ENCODE assay signal across 20 cellular contexts in genomic region chr9:128043467-128043868, GRCh38. TPM values are rescaled to one million over a fixed set of nuclear protein-coding genes. Genes with fewer than 3 reads are reported as not detected.
DNase-seq lines count a peak whose midpoint lies in the region; ATAC-seq, FAIRE-seq and TF ChIP-seq lines count a peak whose summit lies in the region.
"Had no signal": no experiment of that assay in that cellular context is flagged by ENCODE, and none has a peak within 500 bp of the region (broad histone marks: within the 10 kb centered on the region; RNA-seq: fewer than 3 reads in every experiment).

No MANE protein-coding gene starts in this region.

- H3K79me2 ChIP-seq in HepG2 (ENCODE audit: insufficient read depth, low read length) = no peaks in the 10 kb centered on the region

- H3K4me1 Mint-ChIP-seq in effector memory CD8-positive, alpha-beta T cell (ENCODE audit: low read depth in 2 of 2) = no peaks in the 10 kb centered on the region
- H3K4me1 Mint-ChIP-seq in activated CD4-positive, alpha-beta T cell treated with anti-CD3 and anti-CD28 coated beads for 36 hours = peaks cover 6% of the 10 kb centered on the region
- H3K4me1 Mint-ChIP-seq: memory B cell had no signal

- CTCF ChIA-PET in HepG2 (lab: Yijun Ruan, JAX; ENCODE audit: low intra/inter-chr PET ratio, low total read pairs) = interaction anchor here (0.7 kb wide), 1 partner anchor 8 kb away, joined by 3 read pairs; no protein-coding TSS in a partner anchor
- CTCF ChIA-PET in activated CD4-positive, alpha-beta T cell treated with anti-CD3 and anti-CD28 coated beads for 36 hours (lab: Charles Lee) = no interaction called here

- H3K4me3 ChIP-seq in WERI-Rb-1 (ENCODE audit: low read depth, low read length) (no peak overlapping the region), HepG2 (replicated peaks in 1 of 3; ENCODE audit: insufficient read depth in 1 of 3, low read depth in 2 of 3, low read length in 3 of 3) (peak overlapping the region; percentile 6 to 62 (median 14))
- H3K4me3 ChIP-seq: SK-N-MC had no signal

- H2AFZ ChIP-seq in HepG2 (ENCODE audit: low read length) = peak overlapping the region; percentile 36

- no peaks in the 10 kb centered on the region for H3K9me3 ChIP-seq in WERI-Rb-1 (ENCODE audit: severe bottlenecking)
- no peaks in the 10 kb centered on the region for H3K9me3 ChIP-seq in HepG2 (ENCODE audit: low read length)

- 0 out of 2 replicates have a peak, but pooled peaks have one; percentile 37 for TF ChIP-seq RAD21 in HepG2 (CRISPR knock-in tag; IDR thresholded peaks at IDR 0.05)

- FAIRE-seq in HepG2 (lab: Jason Lieb, UNC) = peak; percentile 87

- 5% methylated on average over 3 of the region's 7 CpGs for WGBS in HepG2 (ENCODE audit: low lambda C conversion rate)

- H3K27me3 Mint-ChIP-seq in effector memory CD8-positive, alpha-beta T cell = peaks cover 0 to 7% of the 10 kb centered on the region in 2 donors
- H3K27me3 Mint-ChIP-seq in activated CD4-positive, alpha-beta T cell treated with anti-CD3 and anti-CD28 coated beads for 36 hours = no peaks in the 10 kb centered on the region
- H3K27me3 Mint-ChIP-seq: activated naive CD8-positive, alpha-beta T cell treated with anti-CD3 and anti-CD28 coated beads, Interleukin-2, amount 10 ng/mL, durations not matched to agents 7 days and 5 days; memory B cell had no signal

- peak overlapping the region; percentile 37 for H3K9ac ChIP-seq in HepG2 (ENCODE audit: insufficient read depth, low read depth, low read length)

- peak overlapping the region; percentile 77 for H3K4me2 ChIP-seq in HepG2 (ENCODE audit: low read depth, low read length)

- no peaks in the 10 kb centered on the region for H4K20me1 ChIP-seq in HepG2 (ENCODE audit: insufficient read depth, low read length)

- TF ChIP-seq POLR2A in HepG2 (IDR thresholded peaks at IDR 0.05; ENCODE audit: insufficient read depth in 1 of 2, low read depth in 2 of 2, low read length in 2 of 2) = no peak

- no peak overlapping the region for H3K4me3 Mint-ChIP-seq in effector memory CD8-positive, alpha-beta T cell
- H3K4me3 Mint-ChIP-seq in activated CD4-positive, alpha-beta T cell treated with anti-CD3 and anti-CD28 coated beads for 36 hours = no peak overlapping the region
- H3K4me3 Mint-ChIP-seq: activated CD4-positive, alpha-beta T cell treated with anti-CD3 and anti-CD28 coated beads, Interleukin-2, amount 10 ng/mL, durations not matched to agents 7 days and 5 days; activated naive CD8-positive, alpha-beta T cell treated with anti-CD3 and anti-CD28 coated beads, Interleukin-2, amount 10 ng/mL, durations not matched to agents 7 days and 5 days; activated T-cell treated with anti-CD3 and anti-CD28 coated beads, Interleukin-2, amount 50 U/mL, for 4 hours; memory B cell had no signal

- H3K36me3 ChIP-seq in WERI-Rb-1 = no peaks in the 10 kb centered on the region
- no peaks in the 10 kb centered on the region for H3K36me3 ChIP-seq in HepG2 (replicated peaks in 1 of 2; ENCODE audit: control insufficient read depth in 1 of 2, insufficient read depth in 2 of 2, low read length in 2 of 2)

- ATAC-seq in HepG2 (peak; percentile 98), GM18870 (IDR thresholded peaks at IDR 0.05; ENCODE audit: unreplicated experiment) (no peak)
- no peak for ATAC-seq in effector memory CD8-positive, alpha-beta T cell (replicated peaks)
- no peak for ATAC-seq in activated CD4-positive, alpha-beta T cell treated with anti-CD3 and anti-CD28 coated beads for 36 hours
- ATAC-seq: activated T-cell treated with anti-CD3 and anti-CD28 coated beads, Interleukin-2, amount 50 U/mL, for 4 hours; foreskin keratinocyte had no signal

- TF ChIP-seq CTCF in WERI-Rb-1 (IDR thresholded peaks at IDR 0.05; ENCODE audit: low read depth, low read length) (no peak), HepG2 (CRISPR knock-in tag; IDR thresholded peaks at IDR 0.05) (peak; percentile 77)

- no peaks in the 10 kb centered on the region for H3K27me3 ChIP-seq in WERI-Rb-1 (ENCODE audit: insufficient read depth, low read depth, severe bottlenecking)
- H3K27me3 ChIP-seq in HepG2 (ENCODE audit: control insufficient read depth in 1 of 2, insufficient read depth in 2 of 2, low read length in 2 of 2) = peaks cover 2 to 3% of the 10 kb centered on the region in 2 experiments; a peak in 1 of 5 replicates
- H3K27me3 ChIP-seq: foreskin keratinocyte had no signal

- H3K9me3 Mint-ChIP-seq in effector memory CD8-positive, alpha-beta T cell = no peaks in the 10 kb centered on the region
- no peaks in the 10 kb centered on the region for H3K9me3 Mint-ChIP-seq in activated CD4-positive, alpha-beta T cell treated with anti-CD3 and anti-CD28 coated beads for 36 hours (ENCODE audit: low read depth)
- H3K9me3 Mint-ChIP-seq: activated CD4-positive, alpha-beta T cell treated with anti-CD3 and anti-CD28 coated beads, Interleukin-2, amount 10 ng/mL, durations not matched to agents 7 days and 5 days; activated naive CD8-positive, alpha-beta T cell treated with anti-CD3 and anti-CD28 coated beads, Interleukin-2, amount 10 ng/mL, durations not matched to agents 7 days and 5 days; activated T-cell treated with anti-CD3 and anti-CD28 coated beads, Interleukin-2, amount 50 U/mL, for 4 hours; memory B cell had no signal

- intact Hi-C loops in HepG2 (cut with micrococcal nuclease; ENCODE audit: unreplicated experiment) = no loop called here
- intact Hi-C loops in activated CD4-positive, alpha-beta T cell treated with anti-CD3 and anti-CD28 coated beads for 36 hours (cut with DNase I, micrococcal nuclease) = no loop called here

- no TSS peak for BruUV-seq in HepG2 (replicated peaks; lab: Mats Ljungman, UMichigan)

- TF ChIP-seq EP300 in HepG2 (IDR thresholded peaks at IDR 0.05; ENCODE audit: low read depth in 2 of 2, low read length in 2 of 2) (no peak), HepG2 (CRISPR knock-in tag; IDR thresholded peaks at IDR 0.05; ENCODE audit: borderline replicate concordance) (no peak)

- POLR2A ChIA-PET in HepG2 (lab: Yijun Ruan, JAX) = interaction anchor here (1.0 to 1.5 kb wide), 2 partner anchors 24 to 93 kb away, joined by 3 read pairs; partner anchors contain the start of gene NAIF1
- POLR2A ChIA-PET in activated CD4-positive, alpha-beta T cell treated with anti-CD3 and anti-CD28 coated beads for 36 hours (lab: Charles Lee) = interaction anchor here (0.6 to 1.1 kb wide), 2 partner anchors 22 to 828 kb away, joined by 4 to 6 read pairs; no protein-coding TSS in a partner anchor

- in situ Hi-C loops in HepG2 (cut with HindIII; ENCODE audit: extremely low pct_ligation_motif_present, low pct_unique_long_range_greater_than_20kb) = no loop called here

- H3K36me3 Mint-ChIP-seq in effector memory CD8-positive, alpha-beta T cell (ENCODE audit: insufficient read depth) = no peaks in the 10 kb centered on the region
- no peaks in the 10 kb centered on the region for H3K36me3 Mint-ChIP-seq in activated CD4-positive, alpha-beta T cell treated with anti-CD3 and anti-CD28 coated beads for 36 hours (ENCODE audit: low read depth)
- H3K36me3 Mint-ChIP-seq: activated naive CD8-positive, alpha-beta T cell treated with anti-CD3 and anti-CD28 coated beads, Interleukin-2, amount 10 ng/mL, durations not matched to agents 7 days and 5 days; memory B cell had no signal

- H3K27ac Mint-ChIP-seq in effector memory CD8-positive, alpha-beta T cell = peak overlapping the region in 1 of 2 donors; percentile 60
- H3K27ac Mint-ChIP-seq in activated CD4-positive, alpha-beta T cell treated with anti-CD3 and anti-CD28 coated beads for 36 hours = no peak overlapping the region
- H3K27ac Mint-ChIP-seq: activated CD4-positive, alpha-beta T cell treated with anti-CD3 and anti-CD28 coated beads, Interleukin-2, amount 10 ng/mL, durations not matched to agents 7 days and 5 days; activated naive CD8-positive, alpha-beta T cell treated with anti-CD3 and anti-CD28 coated beads, Interleukin-2, amount 10 ng/mL, durations not matched to agents 7 days and 5 days; memory B cell had no signal

- DNase-seq in EH (ENCODE audit: low read depth) = peak; percentile 19
- peak; percentile 34 for DNase-seq in WERI-Rb-1
- DNase-seq in HepG2 (ENCODE audit: low spot score) = peak; percentile 63
- DNase-seq in renal cortical epithelial cell (ENCODE audit: low read depth) = peak; percentile 49
- no peak for DNase-seq in effector memory CD8-positive, alpha-beta T cell
- DNase-seq in stimulated activated CD4-positive, alpha-beta T cell treated with anti-CD3 and anti-CD28 coated beads, Interleukin-2, amount 100 ng/mL, for 24 hours = no peak
- no peak for DNase-seq in activated CD4-positive, alpha-beta T cell treated with anti-CD3 and anti-CD28 coated beads for 36 hours
- DNase-seq: activated CD4-positive, alpha-beta T cell treated with anti-CD3 and anti-CD28 coated beads, Interleukin-2, amount 10 ng/mL, durations not matched to agents 7 days and 5 days; activated naive CD8-positive, alpha-beta T cell treated with anti-CD3 and anti-CD28 coated beads, Interleukin-2, amount 10 ng/mL, durations not matched to agents 7 days and 5 days; activated T-cell treated with anti-CD3 and anti-CD28 coated beads, Interleukin-2, amount 50 U/mL, for 4 hours; central memory CD4-positive, alpha-beta T cell; DMS 273 treated with DMSO at 0.1 percent for 48 hours; foreskin keratinocyte; NCI-H1930; NCI-H510A treated with DMSO at 0.1 percent for 48 hours; occipital lobe; stimulated activated naive CD4-positive, alpha-beta T cell treated with Interleukin-2 at 50 U/mL for 16 hours had no signal

- no peak overlapping the region for H3K27ac ChIP-seq in WERI-Rb-1
- peak overlapping the region; percentile 53 for H3K27ac ChIP-seq in HepG2 (ENCODE audit: extremely low read length, insufficient read depth, low read length)
- H3K27ac ChIP-seq: foreskin keratinocyte, SK-N-MC had no signal

- peaks cover 56% of the 10 kb centered on the region for H3K4me1 ChIP-seq in HepG2 (ENCODE audit: insufficient read depth, low read length)
- H3K4me1 ChIP-seq: foreskin keratinocyte had no signal

RNA-seq across cellular contexts. Expression of gene NAIF1, which starts 23.7 kb away (rescaled TPM):
- total RNA-seq in HepG2 (2016; rRNA removed; fragmentation: Illumina TruSeq; extraction: Trizol) = 6.0 and 6.6 TPM in 2 replicates
- total RNA-seq in HepG2 (2016; cell fraction: cytosol; rRNA removed; fragmentation: Illumina TruSeq; extraction: Trizol; ENCODE audit: low read depth) = 3.1 and 4.1 TPM in 2 replicates
- 6.0 and 6.4 TPM in 2 replicates for total RNA-seq in HepG2 (2016; cell fraction: insoluble cytoplasmic fraction; rRNA removed; fragmentation: Illumina TruSeq; extraction: Trizol)
- total RNA-seq in HepG2 (2016; cell fraction: membrane; rRNA removed; fragmentation: Illumina TruSeq; extraction: Trizol) = 5.7 and 6.1 TPM in 2 replicates
- total RNA-seq in HepG2 (2016; cell fraction: nucleus; rRNA removed; fragmentation: Illumina TruSeq; extraction: Trizol) = 2.9 and 4.1 TPM in 2 replicates
- polyA plus RNA-seq in HepG2 (2011; rRNA removed) = 6.9 TPM in 2 replicates
- polyA plus RNA-seq in HepG2 (2011; cell fraction: cytosol; rRNA removed) = 4.9 and 6.4 TPM in 2 replicates
- polyA plus RNA-seq in HepG2 (2011; cell fraction: nucleus; rRNA removed) = 3.8 and 4.0 TPM in 2 replicates
- 3.0 and 3.8 TPM in 2 replicates for polyA plus RNA-seq in HepG2 (2012)
- 2.4 and 2.6 TPM in 2 replicates for polyA plus RNA-seq in HepG2 (2016; cell fraction: cytosol; fragmentation: Illumina TruSeq; extraction: Trizol; ENCODE audit: low read depth)
- polyA plus RNA-seq in HepG2 (2016; cell fraction: insoluble cytoplasmic fraction; fragmentation: Illumina TruSeq; extraction: Trizol; ENCODE audit: low read depth) = 5.2 and 5.7 TPM in 2 replicates
- polyA plus RNA-seq in HepG2 (2016; cell fraction: membrane; fragmentation: Illumina TruSeq; extraction: Trizol; ENCODE audit: low read depth) = 3.5 and 3.9 TPM in 2 replicates
- polyA plus RNA-seq in HepG2 (2016; cell fraction: nucleus; fragmentation: Illumina TruSeq; extraction: Trizol; ENCODE audit: insufficient read depth, low read depth) = 4.9 and 5.1 TPM in 2 replicates
- 8.2 and 13.2 TPM in 2 replicates for polyA minus RNA-seq in HepG2 (2011; rRNA and poly(A)+ RNA removed; ENCODE audit: low replicate concordance)
- polyA minus RNA-seq in HepG2 (2011; cell fraction: cytosol; rRNA and poly(A)+ RNA removed) = 3.2 and 6.0 TPM in 2 replicates
- 1.5 and 2.1 TPM in 2 replicates for polyA minus RNA-seq in HepG2 (2011; cell fraction: nucleus; rRNA and poly(A)+ RNA removed)
- 7.6 and 13.5 TPM in 2 replicates for total RNA-seq in renal cortical epithelial cell
- 10 to 100 TPM; 11.3 to 13.7 TPM for total RNA-seq in activated CD4-positive, alpha-beta T cell treated with anti-CD3 and anti-CD28 coated beads for 36 hours

RNA-seq across cellular contexts. Expression of gene SLC25A25, which starts 24.6 kb away (rescaled TPM):
- total RNA-seq in HepG2 (2016; rRNA removed; fragmentation: Illumina TruSeq; extraction: Trizol) (18.5 and 24.8 TPM in 2 replicates), renal cortical epithelial cell (9.8 and 12.3 TPM in 2 replicates)
- 4.5 and 5.1 TPM in 2 replicates for total RNA-seq in HepG2 (2016; cell fraction: cytosol; rRNA removed; fragmentation: Illumina TruSeq; extraction: Trizol; ENCODE audit: low read depth)
- total RNA-seq in HepG2 (2016; cell fraction: insoluble cytoplasmic fraction; rRNA removed; fragmentation: Illumina TruSeq; extraction: Trizol) = 16.4 and 24.3 TPM in 2 replicates
- total RNA-seq in HepG2 (2016; cell fraction: membrane; rRNA removed; fragmentation: Illumina TruSeq; extraction: Trizol) = 10.5 and 11.1 TPM in 2 replicates
- 21.4 and 25.1 TPM in 2 replicates for total RNA-seq in HepG2 (2016; cell fraction: nucleus; rRNA removed; fragmentation: Illumina TruSeq; extraction: Trizol)
- polyA plus RNA-seq in HepG2 (2011; rRNA removed) = 10.5 and 16.7 TPM in 2 replicates
- 10.7 and 11.2 TPM in 2 replicates for polyA plus RNA-seq in HepG2 (2011; cell fraction: cytosol; rRNA removed)
- 26.1 and 29.6 TPM in 2 replicates for polyA plus RNA-seq in HepG2 (2011; cell fraction: nucleus; rRNA removed)
- polyA plus RNA-seq in HepG2 (2012) = 12.9 and 15.5 TPM in 2 replicates
- 1.1 and 1.3 TPM in 2 replicates for polyA plus RNA-seq in HepG2 (2016; cell fraction: cytosol; fragmentation: Illumina TruSeq; extraction: Trizol; ENCODE audit: low read depth)
- polyA plus RNA-seq in HepG2 (2016; cell fraction: insoluble cytoplasmic fraction; fragmentation: Illumina TruSeq; extraction: Trizol; ENCODE audit: low read depth) = 11.6 and 13.1 TPM in 2 replicates
- polyA plus RNA-seq in HepG2 (2016; cell fraction: membrane; fragmentation: Illumina TruSeq; extraction: Trizol; ENCODE audit: low read depth) = 2.6 and 2.7 TPM in 2 replicates
- polyA plus RNA-seq in HepG2 (2016; cell fraction: nucleus; fragmentation: Illumina TruSeq; extraction: Trizol; ENCODE audit: insufficient read depth, low read depth) = 31.1 and 36.4 TPM in 2 replicates
- 20.5 and 28.1 TPM in 2 replicates for polyA minus RNA-seq in HepG2 (2011; rRNA and poly(A)+ RNA removed; ENCODE audit: low replicate concordance)
- 10.0 and 10.2 TPM in 2 replicates for polyA minus RNA-seq in HepG2 (2011; cell fraction: cytosol; rRNA and poly(A)+ RNA removed)
- 14.4 and 26.1 TPM in 2 replicates for polyA minus RNA-seq in HepG2 (2011; cell fraction: nucleus; rRNA and poly(A)+ RNA removed)
- total RNA-seq in activated CD4-positive, alpha-beta T cell treated with anti-CD3 and anti-CD28 coated beads for 36 hours = 10 to 100 TPM in 1 of 2 experiments, 1 to 10 TPM in 1; 6.9 to 10.8 TPM

Comparison
In these comparisons a context has a peak if more than half of its experiments do, and no peak if none do; other contexts are left out.
1. DNase-seq: peak in EH (single experiment), WERI-Rb-1 (single experiment), HepG2 (single experiment) and renal cortical epithelial cell (single experiment); none in effector memory CD8-positive, alpha-beta T cell (0 of 3), stimulated activated CD4-positive, alpha-beta T cell treated with anti-CD3 and anti-CD28 coated beads, Interleukin-2, amount 100 ng/mL, for 24 hours (0 of 2) and activated CD4-positive, alpha-beta T cell treated with anti-CD3 and anti-CD28 coated beads for 36 hours (single experiment).